10 cellular contexts compared by ENCODE assay signal in the genomic region with DNA sequence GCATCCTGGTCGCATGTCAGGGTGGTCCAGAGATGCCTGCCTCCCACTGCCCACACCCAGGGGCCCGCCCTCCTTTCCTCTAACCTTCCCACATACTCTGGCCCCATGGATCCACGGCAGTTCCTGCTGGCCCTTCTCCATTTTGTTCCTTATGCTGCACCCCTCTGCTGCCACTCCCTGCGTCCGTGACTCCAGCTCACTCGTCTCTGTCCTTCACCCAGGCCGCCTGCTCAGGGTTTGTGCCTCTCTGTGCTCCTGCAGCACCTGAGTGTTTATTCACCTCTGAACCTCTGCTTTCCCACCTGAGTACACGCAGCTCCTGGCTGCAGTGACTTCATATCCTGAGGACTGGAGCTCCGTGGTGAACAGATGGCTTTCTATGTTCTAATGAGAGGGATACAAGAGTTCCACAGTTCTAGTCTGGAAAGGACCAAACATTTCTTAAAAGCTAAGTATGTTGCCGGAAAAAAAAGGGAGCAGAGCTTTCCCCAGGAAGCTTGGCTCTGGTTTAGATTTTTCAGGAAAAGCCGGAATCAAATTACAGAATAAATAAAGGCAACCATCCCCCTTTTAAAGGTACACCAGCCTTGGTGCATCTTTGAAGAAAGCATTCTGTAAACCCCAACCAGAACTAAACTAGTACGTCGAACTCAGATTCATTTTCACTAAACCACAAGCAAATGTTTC. TPM values are rescaled to one million over a fixed set of nuclear protein-coding genes. Genes with fewer than 3 reads are reported as not detected.
DNase-seq lines count a peak whose midpoint lies in the region; ATAC-seq and TF ChIP-seq lines count a peak whose summit lies in the region.
"Had no signal": no experiment of that assay in that cellular context is flagged by ENCODE, and none has a peak within 500 bp of the region (broad histone marks: within the 10 kb centered on the region; RNA-seq: fewer than 3 reads in every experiment).

No MANE protein-coding gene starts in this region.

- no peaks in the 10 kb centered on the region for H3K27me3 ChIP-seq in RWPE2 (ENCODE audit: insufficient read depth, poor library complexity, severe bottlenecking)
- no peaks in the 10 kb centered on the region for H3K27me3 ChIP-seq in skeletal muscle tissue (ENCODE audit: control insufficient read depth in 3 of 3, insufficient read depth in 3 of 3, low read length in 3 of 3)

- H3K4me1 ChIP-seq in RWPE2 (ENCODE audit: insufficient read depth, poor library complexity, severe bottlenecking) (no peaks in the 10 kb centered on the region), skeletal muscle tissue (ENCODE audit: control insufficient read depth in 3 of 3, insufficient read depth in 3 of 3, low read length in 3 of 3) (peaks cover 16 to 34% (median 20%) of the 10 kb centered on the region in 3 donors)

- DNase-seq in NCI-H1417 (lab: John Stamatoyannopoulos, UW) (peak; percentile 44 to 66 (median 62)), NCI-H1417 treated with DMSO at 0.1 percent for 48 hours (lab: John Stamatoyannopoulos, UW) (no peak), RWPE2 (ENCODE audit: low spot score) (no peak), fibroblast of villous mesenchyme (ENCODE audit: low read depth) (peak; percentile 5), SKM-1 treated with dmso at 0.1 percent for 144 hours (lab: John Stamatoyannopoulos, UW; ENCODE audit: unreplicated experiment) (no peak), T-helper 9 cell (no peak)
- DNase-seq: activated effector memory CD4-positive, alpha-beta T cell treated with Interleukin-2 at 50 U/mL for 16 hours; OCI-M1 had no signal

- no peak overlapping the region for H3K4me3 ChIP-seq in RWPE2 (ENCODE audit: severe bottlenecking)
- no peak overlapping the region for H3K4me3 ChIP-seq in fibroblast of villous mesenchyme (ENCODE audit: low read depth, low read length)
- no peak overlapping the region for H3K4me3 ChIP-seq in skeletal muscle tissue (ENCODE audit: low read length in 3 of 3)

- TF ChIP-seq CTCF in RWPE2 (IDR thresholded peaks at IDR 0.05; ENCODE audit: poor library complexity, severe bottlenecking), result no peak
- no peak for TF ChIP-seq CTCF in fibroblast of villous mesenchyme (IDR thresholded peaks at IDR 0.05; ENCODE audit: insufficient read depth, low read depth, low read length)

- H3K9ac ChIP-seq in skeletal muscle tissue (ENCODE audit: low read depth in 1 of 3, low read length in 3 of 3), result no peak overlapping the region

- H3K9me3 ChIP-seq in RWPE2 (ENCODE audit: severe bottlenecking) (no peaks in the 10 kb centered on the region), skeletal muscle tissue (ENCODE audit: control insufficient read depth in 3 of 3, low read length in 3 of 3) (no peaks in the 10 kb centered on the region)

- peaks cover 5% of the 10 kb centered on the region for H3K36me3 ChIP-seq in RWPE2 (ENCODE audit: low read depth)
- H3K36me3 ChIP-seq in skeletal muscle tissue (ENCODE audit: control insufficient read depth in 3 of 3, insufficient read depth in 3 of 3, low read length in 3 of 3), result peaks cover 24 to 36% (median 30%) of the 10 kb centered on the region in 3 donors

- ATAC-seq in RWPE2 (ENCODE audit: low read depth) (no peak), HG02981 (IDR thresholded peaks at IDR 0.05; ENCODE audit: unreplicated experiment) (no peak)

- H3K27ac ChIP-seq in RWPE2 (ENCODE audit: poor library complexity, severe bottlenecking) (peak overlapping the region; percentile 57), skeletal muscle tissue (ENCODE audit: low read depth, low read length) (peak overlapping the region; percentile 60)

RNA-seq across cellular contexts. Expression of a gene that starts 1.5 kb away (rescaled TPM):
- total RNA-seq in fibroblast of villous mesenchyme (under 0.01 TPM in 1 of 2 replicates, not detected in the other), skeletal muscle tissue (not detected)

RNA-seq across cellular contexts. Expression of a gene that starts 3.9 kb away (rescaled TPM):
- total RNA-seq in fibroblast of villous mesenchyme (26.8 and 31.6 TPM in 2 replicates), skeletal muscle tissue (25.6 TPM)

RNA-seq across cellular contexts. Expression of a gene that starts 29.5 kb away (rescaled TPM):
- total RNA-seq in fibroblast of villous mesenchyme, result not detected in 2 replicates
- not detected for total RNA-seq in skeletal muscle tissue

RNA-seq across cellular contexts. Expression of a gene that starts 42.6 kb away (rescaled TPM):
- not detected in 2 replicates for total RNA-seq in fibroblast of villous mesenchyme
- total RNA-seq in skeletal muscle tissue, result not detected

Comparison
In these comparisons a context has a peak if more than half of its experiments do, and no peak if none do; other contexts are left out.
1. DNase-seq: peak in NCI-H1417 (3 of 3) and fibroblast of villous mesenchyme (single experiment); none in NCI-H1417 treated with DMSO at 0.1 percent for 48 hours (single experiment), RWPE2 (single experiment), SKM-1 treated with dmso at 0.1 percent for 144 hours (single experiment) and T-helper 9 cell (single experiment).